ENCODE assay signal across 34 cellular contexts in the genomic region with DNA sequence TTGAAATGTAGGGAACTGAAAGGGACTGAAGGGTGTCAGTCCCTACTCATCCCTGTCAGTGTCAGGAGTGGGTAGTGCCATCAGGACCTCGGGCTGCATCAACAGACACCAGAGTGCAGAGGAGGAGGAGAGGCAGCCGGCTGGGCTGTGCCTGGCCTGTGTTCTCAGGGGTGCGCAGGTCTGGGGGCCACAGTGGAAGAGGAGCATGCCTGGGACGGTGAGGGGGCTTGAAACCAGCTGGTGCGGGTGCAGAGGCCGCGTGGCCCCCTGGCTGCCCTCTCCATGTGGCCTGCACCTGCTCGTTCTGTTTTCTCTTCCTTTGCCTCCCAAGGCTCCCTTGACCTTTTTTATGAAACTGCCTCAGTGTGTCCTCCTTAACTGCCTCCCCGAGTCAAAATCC. TPM values are rescaled to one million over a fixed set of nuclear protein-coding genes. Genes with fewer than 3 reads are reported as not detected.
"Had no signal": no experiment of that assay in that cellular context is flagged by ENCODE, and none has a peak within 500 bp of the region (broad histone marks: within the 10 kb centered on the region; RNA-seq: fewer than 3 reads in every experiment).

No MANE protein-coding gene starts in this region.

- H3K27ac ChIP-seq: heart left ventricle, left lung, parathyroid adenoma, prostate gland, sigmoid colon, spleen, suprapubic skin, thoracic aorta, tibial artery, upper lobe of right lung had no signal

- H3K4me1 Mint-ChIP-seq: immature natural killer cell; mesothelial cell of epicardium; naive B cell; natural killer cell; nephron progenitor cell; stimulated activated effector memory CD8-positive, alpha-beta T cell treated with anti-CD3 and anti-CD28 coated beads, Interleukin-12 subunit alpha, Interleukin-12 subunit beta, amount 100 ng/mL, for 72 hours had no signal

- DNase-seq: heart left ventricle; hypothalamus; immature natural killer cell; kidney; left colon; mesendoderm; naive B cell; natural killer cell; nephron progenitor cell; nucleus accumbens; retina; right cardiac atrium; sigmoid colon; small intestine; spleen; stimulated activated CD4-positive, alpha-beta T cell treated with anti-CD3 and anti-CD28 coated beads, Interleukin-4, amount 100 ng/mL, for 24 hours; stimulated activated naive CD4-positive, alpha-beta T cell; tibial artery; trophoblast cell; upper lobe of right lung had no signal

- H3K27me3 Mint-ChIP-seq: stimulated activated naive CD8-positive, alpha-beta T cell treated with anti-CD3 and anti-CD28 coated beads, Interleukin-15, Interleukin-2, amounts not matched to agents 100 ng/mL and 50 ng/mL, for 24 hours had no signal

- H3K9me3 ChIP-seq: prostate gland, suprapubic skin, thoracic aorta, upper lobe of right lung had no signal

- FAIRE-seq: islet of Langerhans, kidney, small intestine, urothelium cell line had no signal

- H3K4me3 ChIP-seq: heart left ventricle, left lung, lung, prostate gland, sigmoid colon, spleen, suprapubic skin, thoracic aorta, tibial artery, upper lobe of right lung had no signal

- H3K4me3 Mint-ChIP-seq: immature natural killer cell; mesothelial cell of epicardium; natural killer cell; nephron progenitor cell; stimulated activated effector memory CD8-positive, alpha-beta T cell treated with anti-CD3 and anti-CD28 coated beads, Interleukin-12 subunit alpha, Interleukin-12 subunit beta, amount 100 ng/mL, for 72 hours; stimulated activated naive CD8-positive, alpha-beta T cell treated with anti-CD3 and anti-CD28 coated beads, Interleukin-15, Interleukin-2, amounts not matched to agents 100 ng/mL and 50 ng/mL, for 24 hours had no signal

- H3K4me1 ChIP-seq: heart left ventricle, left lung, parathyroid adenoma, prostate gland, sigmoid colon, spleen, suprapubic skin, tibial artery, upper lobe of right lung had no signal

- H3K36me3 ChIP-seq: left lung, sigmoid colon, spleen, thoracic aorta, upper lobe of right lung had no signal

- H3K27me3 ChIP-seq: heart left ventricle, left lung, sigmoid colon, spleen, suprapubic skin, tibial artery, upper lobe of right lung had no signal

- H3K36me3 Mint-ChIP-seq: natural killer cell; stimulated activated effector memory CD8-positive, alpha-beta T cell treated with anti-CD3 and anti-CD28 coated beads, Interleukin-12 subunit alpha, Interleukin-12 subunit beta, amount 100 ng/mL, for 72 hours had no signal

- H3K9me3 Mint-ChIP-seq: immature natural killer cell; natural killer cell; stimulated activated effector memory CD8-positive, alpha-beta T cell treated with anti-CD3 and anti-CD28 coated beads, Interleukin-12 subunit alpha, Interleukin-12 subunit beta, amount 100 ng/mL, for 72 hours had no signal

- H3K79me2 ChIP-seq: parathyroid adenoma had no signal

- H2AFZ ChIP-seq: parathyroid adenoma had no signal

- H3K9ac ChIP-seq: parathyroid adenoma had no signal

- ATAC-seq: heart left ventricle, left colon, left lung, natural killer cell, right cardiac atrium, upper lobe of right lung had no signal

- H3K27ac Mint-ChIP-seq: immature natural killer cell; mesothelial cell of epicardium; natural killer cell; stimulated activated effector memory CD8-positive, alpha-beta T cell treated with anti-CD3 and anti-CD28 coated beads, Interleukin-12 subunit alpha, Interleukin-12 subunit beta, amount 100 ng/mL, for 72 hours; stimulated activated naive CD8-positive, alpha-beta T cell treated with anti-CD3 and anti-CD28 coated beads, Interleukin-15, Interleukin-2, amounts not matched to agents 100 ng/mL and 50 ng/mL, for 24 hours had no signal

RNA-seq across cellular contexts. Expression of gene NTSR2, which starts 41.3 kb away (rescaled TPM):
- total RNA-seq: kidney, left colon, left lung, lower leg skin, lung, mesothelial cell of epicardium, mononuclear cell, natural killer cell, osteocyte, sigmoid colon, spleen, suprapubic skin, thoracic aorta, upper lobe of right lung had no signal
- polyA plus RNA-seq: immature natural killer cell, lung, spleen had no signal
